In genomic region chr2:105409717-105410116, GRCh38 we compare ENCODE assay signal across 9 cellular contexts. TPM values are rescaled to one million over a fixed set of nuclear protein-coding genes. Genes with fewer than 3 reads are reported as not detected.
DNase-seq lines count a peak whose midpoint lies in the region; ATAC-seq and TF ChIP-seq lines count a peak whose summit lies in the region.
"Had no signal": no experiment of that assay in that cellular context is flagged by ENCODE, and none has a peak within 500 bp of the region (broad histone marks: within the 10 kb centered on the region; RNA-seq: fewer than 3 reads in every experiment).

No MANE protein-coding gene starts in this region.

- no peak for TF ChIP-seq CTCF in left lung (IDR thresholded peaks at IDR 0.05)
- no peak for TF ChIP-seq CTCF in upper lobe of right lung (IDR thresholded peaks at IDR 0.05)
- TF ChIP-seq CTCF in mesothelial cell of epicardium (IDR thresholded peaks at IDR 0.05; ENCODE audit: unreplicated experiment) = no peak

- no peak overlapping the region for H3K4me3 Mint-ChIP-seq in mesothelial cell of epicardium
- H3K4me3 Mint-ChIP-seq: activated naive CD8-positive, alpha-beta T cell treated with anti-CD3 and anti-CD28 coated beads, Interleukin-2, amount 10 ng/mL, durations not matched to agents 7 days and 5 days had no signal

- no peak overlapping the region for H3K27ac ChIP-seq in left lung
- no peak overlapping the region for H3K27ac ChIP-seq in upper lobe of right lung
- H3K27ac ChIP-seq: neutrophil had no signal

- H3K4me1 Mint-ChIP-seq in mesothelial cell of epicardium = peaks cover 13% of the 10 kb centered on the region
- H3K4me1 Mint-ChIP-seq: activated naive CD8-positive, alpha-beta T cell treated with anti-CD3 and anti-CD28 coated beads, Interleukin-2, amount 10 ng/mL, durations not matched to agents 7 days and 5 days had no signal

- peak; percentile 62 for ATAC-seq in left lung
- ATAC-seq in upper lobe of right lung = peak; percentile 50
- no peak for ATAC-seq in HG03025 (IDR thresholded peaks at IDR 0.05; ENCODE audit: low FRiP score, unreplicated experiment)

- no peaks in the 10 kb centered on the region for H3K9me3 ChIP-seq in left lung
- no peaks in the 10 kb centered on the region for H3K9me3 ChIP-seq in upper lobe of right lung
- H3K9me3 ChIP-seq: neutrophil had no signal

- H3K9me3 Mint-ChIP-seq in mesothelial cell of epicardium = no peaks in the 10 kb centered on the region
- H3K9me3 Mint-ChIP-seq: activated naive CD8-positive, alpha-beta T cell treated with anti-CD3 and anti-CD28 coated beads, Interleukin-2, amount 10 ng/mL, durations not matched to agents 7 days and 5 days had no signal

- H3K4me1 ChIP-seq in left lung (no peaks in the 10 kb centered on the region), upper lobe of right lung (peaks cover 9% of the 10 kb centered on the region)

- H3K27me3 Mint-ChIP-seq in mesothelial cell of epicardium (ENCODE audit: low read depth) = peaks cover 6% of the 10 kb centered on the region

- H3K4me3 ChIP-seq in left lung = no peak overlapping the region
- no peak overlapping the region for H3K4me3 ChIP-seq in upper lobe of right lung

- intact Hi-C loops in left lung (cut with DNase I) = no loop called here
- intact Hi-C loops in upper lobe of right lung (cut with DNase I) = no loop called here

- DNase-seq in NCI-H1105 treated with DMSO at 0.1 percent for 48 hours (lab: John Stamatoyannopoulos, UW) = peak; percentile 58
- peak; percentile 71 to 93 for DNase-seq in dermis microvascular lymphatic vessel endothelial cell (ENCODE audit: low read depth in 2 of 2)
- peak in 1 of 2 donors; percentile 63 for DNase-seq in left lung
- DNase-seq in upper lobe of right lung = no peak
- DNase-seq in NAMALWA (ENCODE audit: low spot score) = no peak
- DNase-seq in mesothelial cell of epicardium (ENCODE audit: low spot score in 2 of 2, unreplicated experiment in 2 of 2) = no peak
- DNase-seq: activated naive CD8-positive, alpha-beta T cell treated with anti-CD3 and anti-CD28 coated beads, Interleukin-2, amount 10 ng/mL, durations not matched to agents 7 days and 5 days had no signal

- no peak overlapping the region for H3K27ac Mint-ChIP-seq in mesothelial cell of epicardium
- H3K27ac Mint-ChIP-seq: activated naive CD8-positive, alpha-beta T cell treated with anti-CD3 and anti-CD28 coated beads, Interleukin-2, amount 10 ng/mL, durations not matched to agents 7 days and 5 days had no signal

- H3K27me3 ChIP-seq in left lung (peaks cover 0 to 31% of the 10 kb centered on the region in 2 donors), upper lobe of right lung (peaks cover 4% of the 10 kb centered on the region)

- H3K36me3 ChIP-seq in left lung (no peaks in the 10 kb centered on the region), upper lobe of right lung (no peaks in the 10 kb centered on the region)
- H3K36me3 ChIP-seq: neutrophil had no signal

- no peaks in the 10 kb centered on the region for H3K36me3 Mint-ChIP-seq in mesothelial cell of epicardium
- H3K36me3 Mint-ChIP-seq: activated naive CD8-positive, alpha-beta T cell treated with anti-CD3 and anti-CD28 coated beads, Interleukin-2, amount 10 ng/mL, durations not matched to agents 7 days and 5 days had no signal

RNA-seq across cellular contexts. Expression of gene FHL2, which starts 10.9 kb away (rescaled TPM):
- total RNA-seq in dermis microvascular lymphatic vessel endothelial cell (21.3 and 33.0 TPM in 2 replicates), left lung (10 to 100 TPM; 11.4 to 30.1 TPM), upper lobe of right lung (13.8 TPM), mesothelial cell of epicardium (32.3 to 37.9 TPM (median 36.4 TPM) in 3 replicates)

Comparison
In these comparisons a context has a peak if more than half of its experiments do, and no peak if none do; other contexts are left out.
1. DNase-seq: peak in NCI-H1105 treated with DMSO at 0.1 percent for 48 hours (single experiment) and dermis microvascular lymphatic vessel endothelial cell (2 of 2); none in upper lobe of right lung (single experiment), NAMALWA (single experiment) and mesothelial cell of epicardium (0 of 2).